18 cellular contexts compared by ENCODE assay signal in genomic region chr20:17909745-17910345, GRCh38. TPM values are rescaled to one million over a fixed set of nuclear protein-coding genes. Genes with fewer than 3 reads are reported as not detected.
A peak's percentile ranks its signal among the peaks of the same experiment; 100 is the strongest.
DNase-seq lines count a peak whose midpoint lies in the region; ATAC-seq and TF ChIP-seq lines count a peak whose summit lies in the region.
"Had no signal": no experiment of that assay in that cellular context is flagged by ENCODE, and none has a peak within 500 bp of the region (broad histone marks: within the 10 kb centered on the region; RNA-seq: fewer than 3 reads in every experiment).

No MANE protein-coding gene starts in this region.

- H3K36me3 ChIP-seq in right atrium auricular region = no peaks in the 10 kb centered on the region
- no peaks in the 10 kb centered on the region for H3K36me3 ChIP-seq in psoas muscle (ENCODE audit: insufficient read depth in 1 of 2, low read depth in 1 of 2)
- H3K36me3 ChIP-seq: adrenal gland had no signal

- no peak overlapping the region for H3K4me3 ChIP-seq in right atrium auricular region
- H3K4me3 ChIP-seq in psoas muscle = no peak overlapping the region
- H3K4me3 ChIP-seq: adrenal gland, SK-N-MC had no signal

- H3K27ac Mint-ChIP-seq in activated naive CD8-positive, alpha-beta T cell treated with anti-CD3 and anti-CD28 coated beads for 36 hours = no peak overlapping the region

- no peaks in the 10 kb centered on the region for H3K36me3 Mint-ChIP-seq in activated naive CD8-positive, alpha-beta T cell treated with anti-CD3 and anti-CD28 coated beads for 36 hours
- H3K36me3 Mint-ChIP-seq: CD14-positive monocyte had no signal

- peaks cover 22% of the 10 kb centered on the region for H3K27me3 Mint-ChIP-seq in activated naive CD8-positive, alpha-beta T cell treated with anti-CD3 and anti-CD28 coated beads for 36 hours

- H3K27ac ChIP-seq in right atrium auricular region (peak overlapping the region; percentile 51 to 63), psoas muscle (peak overlapping the region; percentile 72), substantia nigra (ENCODE audit: low read depth, low read length, poor library complexity, severe bottlenecking) (no peak overlapping the region)
- H3K27ac ChIP-seq: SK-N-MC had no signal

- H3K4me3 Mint-ChIP-seq in activated naive CD8-positive, alpha-beta T cell treated with anti-CD3 and anti-CD28 coated beads for 36 hours = no peak overlapping the region
- H3K4me3 Mint-ChIP-seq: CD14-positive monocyte had no signal

- no peaks in the 10 kb centered on the region for H3K4me1 Mint-ChIP-seq in activated naive CD8-positive, alpha-beta T cell treated with anti-CD3 and anti-CD28 coated beads for 36 hours

- 51 to 67% (median 63%) methylated on average over 5 of the region's 5 CpGs for WGBS in psoas muscle, 3 donors

- H3K9me3 ChIP-seq in right atrium auricular region = no peaks in the 10 kb centered on the region
- no peaks in the 10 kb centered on the region for H3K9me3 ChIP-seq in psoas muscle
- H3K9me3 ChIP-seq: adrenal gland had no signal

- no peaks in the 10 kb centered on the region for H3K9me3 Mint-ChIP-seq in activated naive CD8-positive, alpha-beta T cell treated with anti-CD3 and anti-CD28 coated beads for 36 hours
- H3K9me3 Mint-ChIP-seq: CD14-positive monocyte had no signal

- DNase-seq in Right ventricle myocardium superior (no peak), cardiac septum (ENCODE audit: low spot score) (no peak), right atrium auricular region (ENCODE audit: low spot score) (no peak), psoas muscle (no peak), HuH-7.5 (ENCODE audit: low spot score) (no peak), substantia nigra (lab: John Stamatoyannopoulos, UW) (no peak)
- DNase-seq in stimulated activated CD4-positive, alpha-beta T cell treated with anti-CD3 and anti-CD28 coated beads, Interleukin-4, amount 100 ng/mL, for 1 hour = no peak
- no peak for DNase-seq in activated naive CD8-positive, alpha-beta T cell treated with anti-CD3 and anti-CD28 coated beads for 36 hours
- DNase-seq: 8988T; activated CD4-positive, alpha-beta T cell treated with anti-CD3 and anti-CD28 coated beads, Interleukin-2, amount 50 U/mL, for 4 hours; adrenal gland; DMS53; head of caudate nucleus; NCI-H187 treated with DMSO at 0.1 percent for 48 hours; NCI-H510A treated with DMSO at 0.1 percent for 48 hours; posterior cingulate gyrus had no signal

- ATAC-seq in Right ventricle myocardium superior (ENCODE audit: poor library complexity) (peak; percentile 35), psoas muscle (no peak)

- TF ChIP-seq CTCF in right atrium auricular region (IDR thresholded peaks at IDR 0.05) (no peak), psoas muscle (IDR thresholded peaks at IDR 0.05) (no peak)

- H3K4me1 ChIP-seq in right atrium auricular region (peaks cover 0 to 13% of the 10 kb centered on the region in 2 donors), psoas muscle (peaks cover 28% of the 10 kb centered on the region)

- intact Hi-C loops in Right ventricle myocardium superior (cut with DNase I) (loop anchor here (10.0 kb wide), 1 partner anchor 375 kb away; the partner anchor contains the start of gene BFSP1), cardiac septum (cut with DNase I) (no loop called here), psoas muscle (cut with DNase I) (loop anchor here in 1 of 2 donors (10.0 kb wide), 1 partner anchor 375 kb away; the partner anchor contains the start of gene BFSP1)

- H3K27me3 ChIP-seq in right atrium auricular region = no peaks in the 10 kb centered on the region
- H3K27me3 ChIP-seq in psoas muscle (ENCODE audit: insufficient read depth in 3 of 3, low read length in 2 of 3) = no peaks in the 10 kb centered on the region
- H3K27me3 ChIP-seq: adrenal gland had no signal

RNA-seq across cellular contexts. Expression of gene SNX5, which starts 58.7 kb away (rescaled TPM):
- total RNA-seq in Right ventricle myocardium superior (39.9 TPM), cardiac septum (42.1 TPM), right atrium auricular region (10 to 100 TPM; 37.3 to 50.3 TPM), psoas muscle (10 to 100 TPM; 59.8 to 81.3 (median 69.7) TPM)
- polyA plus RNA-seq in psoas muscle = 100 to 1,000 TPM in 1 of 3 donors, 10 to 100 TPM in 2; 82.7 to 113 (median 89.6) TPM
- 100 to 1,000 TPM; 198 to 235 TPM for total RNA-seq in activated naive CD8-positive, alpha-beta T cell treated with anti-CD3 and anti-CD28 coated beads for 36 hours

RNA-seq across cellular contexts. Expression of gene MGME1, which starts 59.0 kb away (rescaled TPM):
- total RNA-seq in Right ventricle myocardium superior (14.2 TPM), cardiac septum (9.5 TPM), right atrium auricular region (1 to 10 TPM; 2.7 to 7.1 TPM), psoas muscle (10 to 100 TPM in 2 of 4 donors, 1 to 10 TPM in 2; 8.6 to 21.8 (median 12.2) TPM)
- polyA plus RNA-seq in psoas muscle = 10 to 100 TPM in 1 of 3 donors, 1 to 10 TPM in 2; 4.3 to 13.4 (median 6.8) TPM
- total RNA-seq in activated naive CD8-positive, alpha-beta T cell treated with anti-CD3 and anti-CD28 coated beads for 36 hours = 10 to 100 TPM; 30.1 to 30.9 TPM
